ENCODE assay signal across 1 cellular context in genomic region chr7:957418-958220, GRCh38.
TF ChIP-seq lines count a peak whose summit lies in the region.

No MANE protein-coding gene starts in this region.

TF ChIP-seq in HepG2, 621 proteins besides CTCF, POLR2A, EP300 and RAD21 (continued from another document and continues in another):
- TF ChIP-seq ATF6 (CRISPR knock-in tag; conservative IDR thresholded peaks at IDR 0.05) (no peak; the same call in 1 of the 2 replicates), ZNF781 (CRISPR knock-in tag; IDR thresholded peaks at IDR 0.05; ENCODE audit: borderline replicate concordance, not compliant biosample characterization) (peak; percentile 88), HNRNPUL1 (IDR thresholded peaks at IDR 0.05; ENCODE audit: low read depth, low read length) (no peak), GLI4 (CRISPR knock-in tag; IDR thresholded peaks at IDR 0.05; ENCODE audit: borderline replicate concordance) (peak; percentile 87; the same call in 1 of the 2 replicates), NCOA5 (CRISPR knock-in tag; IDR thresholded peaks at IDR 0.05) (no peak), ZNF720 (CRISPR knock-in tag; IDR thresholded peaks at IDR 0.05) (peak; percentile 14; the same call in 1 of the 2 replicates), ZNF282 (IDR thresholded peaks at IDR 0.05; ENCODE audit: partially characterized antibody) (no peak), ZBTB43 (CRISPR knock-in tag; conservative IDR thresholded peaks at IDR 0.05) (peak; percentile 78), ZNF136 (CRISPR knock-in tag; IDR thresholded peaks at IDR 0.05; ENCODE audit: low read depth) (peak; percentile 72; the same call in 1 of the 2 replicates), IKZF1 (IDR thresholded peaks at IDR 0.05) (no peak), ZNF275 (CRISPR knock-in tag; IDR thresholded peaks at IDR 0.05; ENCODE audit: borderline replicate concordance) (no peak; the same call in 1 of the 2 replicates), REPIN1 (CRISPR knock-in tag; IDR thresholded peaks at IDR 0.05; ENCODE audit: borderline replicate concordance, low read depth) (peak; percentile 82; the same call in 1 of the 2 replicates), CCAR2 (optimal IDR thresholded peaks at IDR 0.05; ENCODE audit: low read depth, low read length) (no peak), SNAPC4 (CRISPR knock-in tag; IDR thresholded peaks at IDR 0.05) (no peak; the same call in 1 of the 2 replicates), ZNF761 (CRISPR knock-in tag; conservative IDR thresholded peaks at IDR 0.05) (peak; percentile 86; the same call in 1 of the 2 replicates), ZNF33B (CRISPR knock-in tag; IDR thresholded peaks at IDR 0.05) (peak; percentile 76; the same call in 1 of the 2 replicates), ARID2 (CRISPR knock-in tag; IDR thresholded peaks at IDR 0.05; ENCODE audit: borderline replicate concordance) (peak; percentile 68; the same call in 1 of the 2 replicates), PRDM15 (CRISPR knock-in tag; IDR thresholded peaks at IDR 0.05) (peak; percentile 35; the same call in 1 of the 2 replicates), ZNF17 (CRISPR knock-in tag; IDR thresholded peaks at IDR 0.05) (no peak), ZKSCAN1 (IDR thresholded peaks at IDR 0.05; ENCODE audit: low read length) (no peak), KDM3A (CRISPR knock-in tag; IDR thresholded peaks at IDR 0.05; ENCODE audit: low read depth) (no peak; the same call in none of the 2 replicates), RBM39 (IDR thresholded peaks at IDR 0.05; ENCODE audit: low read depth, low read length, poor library complexity, severe bottlenecking) (peak; percentile 85), PHB2 (IDR thresholded peaks at IDR 0.05; ENCODE audit: partially characterized antibody) (no peak), ZNF234 (CRISPR knock-in tag; conservative IDR thresholded peaks at IDR 0.05) (no peak; the same call in 1 of the 2 replicates), NFKB2 (CRISPR knock-in tag; IDR thresholded peaks at IDR 0.05; ENCODE audit: borderline replicate concordance) (peak; percentile 95; the same call in 1 of the 2 replicates), JARID2 (CRISPR knock-in tag; IDR thresholded peaks at IDR 0.05; ENCODE audit: insufficient replicate concordance) (peak; percentile 54), MATR3 (CRISPR knock-in tag; IDR thresholded peaks at IDR 0.05) (no peak), POLR2AphosphoS2 (IDR thresholded peaks at IDR 0.05; ENCODE audit: low read depth, low read length) (no peak; the same call in 1 of the 2 replicates), PBX3 (CRISPR knock-in tag; IDR thresholded peaks at IDR 0.05; ENCODE audit: borderline replicate concordance) (no peak), SNAPC2 (CRISPR knock-in tag; IDR thresholded peaks at IDR 0.05) (peak; percentile 90; the same call in 1 of the 2 replicates), ZBTB8A (CRISPR knock-in tag; IDR thresholded peaks at IDR 0.05; ENCODE audit: borderline replicate concordance, low read depth) (no peak), ZNF343 (CRISPR knock-in tag; IDR thresholded peaks at IDR 0.05) (0 out of 2 replicates have a peak, but pooled peaks have one; percentile 52), ZNF101 (CRISPR knock-in tag; IDR thresholded peaks at IDR 0.05; ENCODE audit: borderline replicate concordance, low read depth) (no peak), SMARCC2 (IDR thresholded peaks at IDR 0.05) (no peak), FLYWCH1 (CRISPR knock-in tag; IDR thresholded peaks at IDR 0.05) (no peak), ZNF205 (CRISPR knock-in tag; IDR thresholded peaks at IDR 0.05) (no peak; the same call in 1 of the 2 replicates), ZNF766 (CRISPR knock-in tag; IDR thresholded peaks at IDR 0.05; ENCODE audit: borderline replicate concordance) (peak; percentile 76), MIER2 (CRISPR knock-in tag; IDR thresholded peaks at IDR 0.05) (peak; percentile 59; the same call in 1 of the 2 replicates), ATF7 (IDR thresholded peaks at IDR 0.05) (no peak), ATF7 (CRISPR knock-in tag; IDR thresholded peaks at IDR 0.05) (0 out of 2 replicates have a peak, but pooled peaks have one; percentile 57)
- TF ChIP-seq, protein P1, sequence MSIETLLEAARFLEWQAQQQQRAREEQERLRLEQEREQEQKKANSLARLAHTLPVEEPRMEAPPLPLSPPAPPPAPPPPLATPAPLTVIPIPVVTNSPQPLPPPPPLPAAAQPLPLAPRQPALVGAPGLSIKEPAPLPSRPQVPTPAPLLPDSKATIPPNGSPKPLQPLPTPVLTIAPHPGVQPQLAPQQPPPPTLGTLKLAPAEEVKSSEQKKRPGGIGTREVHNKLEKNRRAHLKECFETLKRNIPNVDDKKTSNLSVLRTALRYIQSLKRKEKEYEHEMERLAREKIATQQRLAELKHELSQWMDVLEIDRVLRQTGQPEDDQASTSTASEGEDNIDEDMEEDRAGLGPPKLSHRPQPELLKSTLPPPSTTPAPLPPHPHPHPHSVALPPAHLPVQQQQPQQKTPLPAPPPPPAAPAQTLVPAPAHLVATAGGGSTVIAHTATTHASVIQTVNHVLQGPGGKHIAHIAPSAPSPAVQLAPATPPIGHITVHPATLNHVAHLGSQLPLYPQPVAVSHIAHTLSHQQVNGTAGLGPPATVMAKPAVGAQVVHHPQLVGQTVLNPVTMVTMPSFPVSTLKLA (IDR thresholded peaks at IDR 0.05) = peak; percentile 30; the same call in 1 of the 2 replicates
- TF ChIP-seq, protein P2, sequence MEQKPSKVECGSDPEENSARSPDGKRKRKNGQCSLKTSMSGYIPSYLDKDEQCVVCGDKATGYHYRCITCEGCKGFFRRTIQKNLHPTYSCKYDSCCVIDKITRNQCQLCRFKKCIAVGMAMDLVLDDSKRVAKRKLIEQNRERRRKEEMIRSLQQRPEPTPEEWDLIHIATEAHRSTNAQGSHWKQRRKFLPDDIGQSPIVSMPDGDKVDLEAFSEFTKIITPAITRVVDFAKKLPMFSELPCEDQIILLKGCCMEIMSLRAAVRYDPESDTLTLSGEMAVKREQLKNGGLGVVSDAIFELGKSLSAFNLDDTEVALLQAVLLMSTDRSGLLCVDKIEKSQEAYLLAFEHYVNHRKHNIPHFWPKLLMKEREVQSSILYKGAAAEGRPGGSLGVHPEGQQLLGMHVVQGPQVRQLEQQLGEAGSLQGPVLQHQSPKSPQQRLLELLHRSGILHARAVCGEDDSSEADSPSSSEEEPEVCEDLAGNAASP (CRISPR knock-in tag; IDR thresholded peaks at IDR 0.05; ENCODE audit: borderline replicate concordance) = peak; percentile 54; the same call in 1 of the 2 replicates
- TF ChIP-seq, protein P3, sequence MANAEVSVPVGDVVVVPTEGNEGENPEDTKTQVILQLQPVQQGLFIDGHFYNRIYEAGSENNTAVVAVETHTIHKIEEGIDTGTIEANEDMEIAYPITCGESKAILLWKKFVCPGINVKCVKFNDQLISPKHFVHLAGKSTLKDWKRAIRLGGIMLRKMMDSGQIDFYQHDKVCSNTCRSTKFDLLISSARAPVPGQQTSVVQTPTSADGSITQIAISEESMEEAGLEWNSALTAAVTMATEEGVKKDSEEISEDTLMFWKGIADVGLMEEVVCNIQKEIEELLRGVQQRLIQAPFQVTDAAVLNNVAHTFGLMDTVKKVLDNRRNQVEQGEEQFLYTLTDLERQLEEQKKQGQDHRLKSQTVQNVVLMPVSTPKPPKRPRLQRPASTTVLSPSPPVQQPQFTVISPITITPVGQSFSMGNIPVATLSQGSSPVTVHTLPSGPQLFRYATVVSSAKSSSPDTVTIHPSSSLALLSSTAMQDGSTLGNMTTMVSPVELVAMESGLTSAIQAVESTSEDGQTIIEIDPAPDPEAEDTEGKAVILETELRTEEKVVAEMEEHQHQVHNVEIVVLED (CRISPR knock-in tag; IDR thresholded peaks at IDR 0.05; ENCODE audit: borderline replicate concordance) = peak; percentile 78
